19 cellular contexts compared by ENCODE assay signal in the genomic region with DNA sequence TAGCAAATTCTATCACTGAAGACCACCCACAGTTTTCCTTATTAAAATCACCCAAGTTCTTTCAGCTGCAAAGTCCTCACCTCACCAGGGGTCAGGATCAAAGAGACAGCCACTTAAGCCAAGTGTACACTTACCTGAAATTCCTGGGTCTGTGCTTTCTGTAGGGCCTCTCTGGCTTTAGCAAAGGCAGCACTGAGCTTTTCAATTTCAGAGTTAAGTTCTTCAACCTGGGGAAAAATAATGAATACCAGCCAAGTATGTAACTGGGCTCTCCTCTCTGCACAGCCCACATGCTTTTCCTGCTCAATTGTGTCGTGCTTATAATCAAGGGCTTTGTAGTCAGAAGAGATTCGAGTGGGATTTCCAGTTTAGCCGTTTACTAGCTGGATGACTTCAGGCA.
"Had no signal": no experiment of that assay in that cellular context is flagged by ENCODE, and none has a peak within 500 bp of the region (broad histone marks: within the 10 kb centered on the region; RNA-seq: fewer than 3 reads in every experiment).

No MANE protein-coding gene starts in this region.

- DNase-seq: activated CD4-positive, alpha-beta T cell treated with anti-CD3 and anti-CD28 coated beads, Interleukin-2, amount 50 U/mL, for 4 hours; activated gamma-delta T cell treated with Interleukin-2 at 50 U/mL for 16 hours; cerebellar nuclear complex; cortex of kidney; heart right ventricle; left cardiac atrium; mammary epithelial cell; midbrain; occipital lobe; posterior cingulate gyrus; stimulated activated CD4-positive, alpha-beta T cell treated with anti-CD3 and anti-CD28 coated beads, Interleukin-1b, Interleukin-23, amount 100 ng/mL, for 48 hours; stimulated activated naive CD8-positive, alpha-beta T cell treated with anti-CD3 and anti-CD28 coated beads, Interleukin-15, Interleukin-2, amounts not matched to agents 100 U/mL and 50 U/mL, for 24 hours; transverse colon; WERI-Rb-1 had no signal

- H3K27ac Mint-ChIP-seq: activated naive CD4-positive, alpha-beta T cell treated with anti-CD3 and anti-CD28 coated beads, Interleukin-2, amount 50 U/mL, for 72 hours; activated T-helper 1 cell treated with anti-CD3 and anti-CD28 coated beads, Interleukin-12 subunit alpha, Interleukin-12 subunit beta, Interleukin-2, Interleukin-4 antibody, amounts not matched to agents 30 ng/mL and 10 ng/mL and 1 ng/mL, durations not matched to agents 14 hours and 24 hours and 36 hours; nephron had no signal

- H3K4me1 ChIP-seq: gastroesophageal sphincter, heart right ventricle, transverse colon had no signal

- H3K4me3 ChIP-seq: gastroesophageal sphincter, heart right ventricle, transverse colon had no signal

- H3K4me1 Mint-ChIP-seq: nephron had no signal

- H3K27ac ChIP-seq: gastroesophageal sphincter, heart right ventricle, transverse colon, WERI-Rb-1 had no signal

- H3K4me3 Mint-ChIP-seq: activated T-helper 1 cell treated with anti-CD3 and anti-CD28 coated beads, Interleukin-12 subunit alpha, Interleukin-12 subunit beta, Interleukin-2, Interleukin-4 antibody, amounts not matched to agents 30 ng/mL and 10 ng/mL and 1 ng/mL, durations not matched to agents 14 hours and 24 hours and 36 hours; nephron had no signal

- H3K9me3 Mint-ChIP-seq: activated naive CD4-positive, alpha-beta T cell treated with anti-CD3 and anti-CD28 coated beads, Interleukin-2, amount 50 U/mL, for 72 hours; activated T-helper 1 cell treated with anti-CD3 and anti-CD28 coated beads, Interleukin-12 subunit alpha, Interleukin-12 subunit beta, Interleukin-2, Interleukin-4 antibody, amounts not matched to agents 30 ng/mL and 10 ng/mL and 1 ng/mL, durations not matched to agents 14 hours and 24 hours and 36 hours; nephron had no signal

- H3K27me3 ChIP-seq: gastroesophageal sphincter, heart right ventricle, transverse colon had no signal

- ATAC-seq: activated naive CD4-positive, alpha-beta T cell treated with anti-CD3 and anti-CD28 coated beads, Interleukin-2, amount 50 U/mL, for 72 hours; esophagus mucosa; gastroesophageal sphincter; left cardiac atrium; stimulated activated naive CD8-positive, alpha-beta T cell treated with anti-CD3 and anti-CD28 coated beads, Interleukin-15, Interleukin-2, amounts not matched to agents 100 U/mL and 50 U/mL, for 24 hours had no signal

- H3K9me3 ChIP-seq: gastroesophageal sphincter, heart right ventricle, transverse colon had no signal
